8 cellular contexts compared by ENCODE assay signal in the genomic region with DNA sequence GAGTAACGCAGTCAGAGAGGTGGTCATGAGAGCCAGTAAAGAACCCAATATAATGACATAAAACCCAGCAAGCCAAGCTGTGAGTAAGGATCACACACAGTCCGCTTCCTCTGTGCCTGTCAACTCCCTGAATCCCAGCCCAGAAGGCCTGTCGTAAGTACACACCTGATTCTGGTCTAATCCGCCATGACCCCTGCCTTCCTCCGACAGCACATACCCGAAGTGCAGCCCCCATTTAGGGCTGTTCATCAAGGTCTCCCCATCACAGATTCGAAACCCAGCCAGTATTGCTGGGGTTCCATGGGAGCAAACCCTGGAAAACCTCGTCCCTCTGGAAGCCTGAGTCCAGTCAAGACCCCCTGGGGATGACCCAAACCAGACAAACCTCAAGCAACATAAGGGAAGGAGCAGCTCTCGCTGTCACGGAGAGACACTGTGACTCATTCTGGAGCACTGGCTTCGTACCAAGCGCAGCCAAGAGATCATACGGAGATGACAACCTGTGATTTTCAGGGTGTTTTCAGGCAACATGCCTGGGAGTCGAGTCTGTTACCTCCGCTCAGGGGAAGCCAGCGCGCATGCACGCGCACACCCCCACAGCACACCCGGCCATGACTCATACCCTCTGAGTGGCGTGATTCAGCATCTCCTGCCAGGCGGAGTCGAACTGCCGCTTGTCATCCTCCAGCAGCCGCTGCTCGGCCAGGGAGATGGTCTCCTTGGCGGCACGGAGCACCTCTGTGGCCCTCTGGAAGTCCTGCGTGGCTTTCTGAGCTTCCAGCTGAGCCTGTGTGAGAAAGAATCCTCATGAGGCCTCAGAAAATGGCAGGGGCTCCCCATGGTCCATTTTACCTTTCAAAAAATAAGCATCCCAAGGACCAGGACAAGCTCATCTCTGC.
A peak's percentile ranks its signal among the peaks of the same experiment; 100 is the strongest.
DNase-seq lines count a peak whose midpoint lies in the region; ATAC-seq and TF ChIP-seq lines count a peak whose summit lies in the region.

No MANE protein-coding gene starts in this region.

- no peaks in the 10 kb centered on the region for H3K36me3 ChIP-seq in liver (ENCODE audit: control insufficient read depth in 4 of 4, insufficient read depth in 3 of 4, low read depth in 1 of 4, low read length in 3 of 4)

- ATAC-seq in GM21381 (IDR thresholded peaks at IDR 0.05; ENCODE audit: unreplicated experiment): peak; percentile 55

- peak overlapping the region; percentile 14 to 24 for H3K27ac ChIP-seq in liver (ENCODE audit: low read depth in 1 of 2, low read length in 2 of 2)

- peaks cover 0 to 8% (median 2%) of the 10 kb centered on the region in 4 donors for H3K4me1 ChIP-seq in liver (ENCODE audit: control insufficient read depth in 4 of 4, insufficient read depth in 4 of 4, low read length in 3 of 4)

- no peak for TF ChIP-seq CTCF in liver (IDR thresholded peaks at IDR 0.05; ENCODE audit: low read depth, low read length, missing input control)

- DNase-seq in AML-193 (lab: John Stamatoyannopoulos, UW): peak; percentile 89 to 95
- DNase-seq in KG1 (lab: John Stamatoyannopoulos, UW): peak; percentile 17
- peak; percentile 92 for DNase-seq in activated CD4-positive, alpha-beta T cell treated with anti-CD3 and anti-CD28 coated beads for 48 hours
- DNase-seq in cerebellar nuclear complex (lab: John Stamatoyannopoulos, UW): peak; percentile 81 to 94
- DNase-seq in stimulated activated CD4-positive, alpha-beta T cell treated with anti-CD3 and anti-CD28 coated beads, Interleukin-4, amount 100 ng/mL, for 48 hours (ENCODE audit: low read depth in 2 of 2): peak; percentile 73 to 83
- DNase-seq in NCI-H510A (lab: John Stamatoyannopoulos, UW): no peak

- TF ChIP-seq RAD21 in liver (IDR thresholded peaks at IDR 0.05): no peak

- 83% methylated on average over 29 of the region's 29 CpGs for WGBS in liver

- H3K9ac ChIP-seq in liver (ENCODE audit: low read depth in 1 of 2, low read length in 2 of 2): no peak overlapping the region

- no peak overlapping the region for H3K4me3 ChIP-seq in liver (ENCODE audit: low read depth in 1 of 3, low read length in 3 of 3)

- no peaks in the 10 kb centered on the region for H3K9me3 ChIP-seq in liver (ENCODE audit: control insufficient read depth in 4 of 4, low read length in 3 of 4)

- H3K27me3 ChIP-seq in liver (ENCODE audit: control insufficient read depth in 4 of 4, insufficient read depth in 4 of 4, low read length in 3 of 4): no peaks in the 10 kb centered on the region

TF ChIP-seq in liver, 16 proteins besides CTCF, POLR2A, EP300 and RAD21:
- peak; percentile 59 to 61 for TF ChIP-seq JUND (IDR thresholded peaks at IDR 0.05)
- no peak for TF ChIP-seq GABPA (IDR thresholded peaks at IDR 0.05 in 1 of 2, conservative IDR thresholded peaks at IDR 0.05 in 1 of 2)
